In genomic region chr17:28335201-28335958, GRCh38 we compare ENCODE assay signal across 8 cellular contexts. TPM values are rescaled to one million over a fixed set of nuclear protein-coding genes. Genes with fewer than 3 reads are reported as not detected.
DNase-seq lines count a peak whose midpoint lies in the region; ATAC-seq and TF ChIP-seq lines count a peak whose summit lies in the region.

TSS of gene IFT20 (minus strand) at chr17:28335472. CDS start at chr17:28331985, 3,487 bp downstream.
TSS of gene TNFAIP1 (plus strand) at chr17:28335761. CDS start at chr17:28339522, 3,761 bp downstream.

- TF ChIP-seq CTCF in GM12865 (IDR thresholded peaks at IDR 0.05; ENCODE audit: insufficient read depth, low read depth, low read length, missing control alignments) (no peak), ovary (IDR thresholded peaks at IDR 0.05) (peak in 2 of 3 donors; percentile 5 to 17), thyroid gland (IDR thresholded peaks at IDR 0.05) (peak in 1 of 6 experiments; percentile 27)

- TF ChIP-seq POLR2A in ovary (IDR thresholded peaks at IDR 0.05) (peak; percentile 86), thyroid gland (IDR thresholded peaks at IDR 0.05) (peak; percentile 48 to 91)

- H3K4me1 Mint-ChIP-seq in activated naive CD8-positive, alpha-beta T cell treated with anti-CD3 and anti-CD28 coated beads, Interleukin-2, amount 50 U/mL, for 24 hours, result peaks cover 35% of the 10 kb centered on the region

- H3K4me3 Mint-ChIP-seq in activated naive CD8-positive, alpha-beta T cell treated with anti-CD3 and anti-CD28 coated beads, Interleukin-2, amount 50 U/mL, for 24 hours, result peak within 1 kb of the TSS; percentile 92

- H3K36me3 Mint-ChIP-seq in activated naive CD8-positive, alpha-beta T cell treated with anti-CD3 and anti-CD28 coated beads, Interleukin-2, amount 50 U/mL, for 24 hours (ENCODE audit: low read depth), result peaks cover 7% of the 10 kb centered on the region

- peak; percentile 89 for TF ChIP-seq EP300 in ovary (IDR thresholded peaks at IDR 0.05)

- H3K9me3 Mint-ChIP-seq in activated naive CD8-positive, alpha-beta T cell treated with anti-CD3 and anti-CD28 coated beads, Interleukin-2, amount 50 U/mL, for 24 hours, result no peaks in the 10 kb centered on the region

- H3K27ac ChIP-seq in ovary, result peak within 1 kb of the TSS; percentile 71 to 83
- H3K27ac ChIP-seq in thyroid gland, result peak within 1 kb of the TSS; percentile 83 to 95 (median 91)

- H3K4me3 ChIP-seq in GM12865 (ENCODE audit: low read depth, low read length) (peak within 1 kb of the TSS; percentile 91), ovary (peak within 1 kb of the TSS; percentile 94), thyroid gland (replicated peaks in 1 of 3) (peak within 1 kb of the TSS; percentile 80 to 91 (median 91))

- ATAC-seq in HG02763 (IDR thresholded peaks at IDR 0.05; ENCODE audit: unreplicated experiment) (peak; percentile 94), Right ventricle myocardium inferior (peak; percentile 99)
- peak; percentile 99 for ATAC-seq in activated naive CD8-positive, alpha-beta T cell treated with anti-CD3 and anti-CD28 coated beads, Interleukin-2, amount 50 U/mL, for 24 hours

- H3K36me3 ChIP-seq in ovary (no peaks in the 10 kb centered on the region), thyroid gland (peaks cover 9 to 23% of the 10 kb centered on the region in 2 donors)

- peak within 1 kb of the TSS; percentile 78 for H3K27ac Mint-ChIP-seq in activated naive CD8-positive, alpha-beta T cell treated with anti-CD3 and anti-CD28 coated beads, Interleukin-2, amount 50 U/mL, for 24 hours

- H3K4me1 ChIP-seq in ovary (ENCODE audit: insufficient read depth), result peaks cover 5% of the 10 kb centered on the region
- peaks cover 11 to 35% of the 10 kb centered on the region in 2 donors for H3K4me1 ChIP-seq in thyroid gland

- no peaks in the 10 kb centered on the region for H3K9me3 ChIP-seq in ovary
- H3K9me3 ChIP-seq in thyroid gland, result no peaks in the 10 kb centered on the region

- 0 to 1% (median 1%) methylated on average over 51 to 62 of the region's 62 CpGs for WGBS in ovary, 3 donors
- 0% methylated on average over 11 to 26 of the region's 62 CpGs for WGBS in thyroid gland, 2 donors

- intact Hi-C loops in Right ventricle myocardium inferior (cut with DNase I), result loop anchor here (5.0 kb wide), 2 partner anchors 293 to 617 kb away; partner anchors contain the start of genes NLK and PHF12
- intact Hi-C loops in ovary (cut with DNase I), result loop anchor here in 2 of 4 donors (5.0 kb wide), 1 partner anchor 617 kb away; the partner anchor contains the start of gene PHF12 (in 2 of the 2)
- intact Hi-C loops in thyroid gland (cut with DNase I), result loop anchor here (10.0 kb wide), 1 partner anchor 619 kb away; the partner anchor contains the start of gene PHF12

- H3K27me3 ChIP-seq in ovary (no peaks in the 10 kb centered on the region), thyroid gland (no peaks in the 10 kb centered on the region)

- no peaks in the 10 kb centered on the region for H3K27me3 Mint-ChIP-seq in activated naive CD8-positive, alpha-beta T cell treated with anti-CD3 and anti-CD28 coated beads, Interleukin-2, amount 50 U/mL, for 24 hours

- DNase-seq in GM12865 (ENCODE audit: low read depth), result peak; percentile 100
- DNase-seq in NCI-H1417 treated with DMSO at 0.1 percent for 48 hours (lab: John Stamatoyannopoulos, UW), result peak; percentile 97
- peak; percentile 99 for DNase-seq in SW480 (ENCODE audit: low spot score)
- peak; percentile 93 for DNase-seq in activated naive CD8-positive, alpha-beta T cell treated with anti-CD3 and anti-CD28 coated beads, Interleukin-2, amount 50 U/mL, for 24 hours
- DNase-seq in Right ventricle myocardium inferior (ENCODE audit: missing footprints), result peak; percentile 99
- peak; percentile 98 to 99 (median 98) for DNase-seq in ovary
- DNase-seq in thyroid gland, result peak; percentile 99

RNA-seq across cellular contexts. Expression of gene IFT20, which starts in this region (rescaled TPM):
- total RNA-seq in Right ventricle myocardium inferior (11.6 TPM), ovary (10 to 100 TPM; 20.2 to 49.2 (median 24.3) TPM), thyroid gland (10 to 100 TPM; 38.5 to 78.0 (median 63.6) TPM)
- polyA plus RNA-seq in ovary, result 10 to 100 TPM; 39.4 to 44.3 TPM

RNA-seq across cellular contexts. Expression of gene TNFAIP1, which starts in this region (rescaled TPM):
- total RNA-seq in Right ventricle myocardium inferior (32.9 TPM), ovary (10 to 100 TPM; 13.5 to 36.3 (median 31.5) TPM), thyroid gland (10 to 100 TPM; 28.4 to 36.9 (median 35.8) TPM)
- polyA plus RNA-seq in ovary, result 10 to 100 TPM; 13.4 to 37.9 TPM

Comparison
In these comparisons a context has a peak if more than half of its experiments do, and no peak if none do; other contexts are left out.
1. Peak in every context shown above with its lines: DNase-seq, ATAC-seq, H3K4me3 ChIP-seq and H3K27ac ChIP-seq.